ENCODE assay signal across 1 cellular context in the genomic region with DNA sequence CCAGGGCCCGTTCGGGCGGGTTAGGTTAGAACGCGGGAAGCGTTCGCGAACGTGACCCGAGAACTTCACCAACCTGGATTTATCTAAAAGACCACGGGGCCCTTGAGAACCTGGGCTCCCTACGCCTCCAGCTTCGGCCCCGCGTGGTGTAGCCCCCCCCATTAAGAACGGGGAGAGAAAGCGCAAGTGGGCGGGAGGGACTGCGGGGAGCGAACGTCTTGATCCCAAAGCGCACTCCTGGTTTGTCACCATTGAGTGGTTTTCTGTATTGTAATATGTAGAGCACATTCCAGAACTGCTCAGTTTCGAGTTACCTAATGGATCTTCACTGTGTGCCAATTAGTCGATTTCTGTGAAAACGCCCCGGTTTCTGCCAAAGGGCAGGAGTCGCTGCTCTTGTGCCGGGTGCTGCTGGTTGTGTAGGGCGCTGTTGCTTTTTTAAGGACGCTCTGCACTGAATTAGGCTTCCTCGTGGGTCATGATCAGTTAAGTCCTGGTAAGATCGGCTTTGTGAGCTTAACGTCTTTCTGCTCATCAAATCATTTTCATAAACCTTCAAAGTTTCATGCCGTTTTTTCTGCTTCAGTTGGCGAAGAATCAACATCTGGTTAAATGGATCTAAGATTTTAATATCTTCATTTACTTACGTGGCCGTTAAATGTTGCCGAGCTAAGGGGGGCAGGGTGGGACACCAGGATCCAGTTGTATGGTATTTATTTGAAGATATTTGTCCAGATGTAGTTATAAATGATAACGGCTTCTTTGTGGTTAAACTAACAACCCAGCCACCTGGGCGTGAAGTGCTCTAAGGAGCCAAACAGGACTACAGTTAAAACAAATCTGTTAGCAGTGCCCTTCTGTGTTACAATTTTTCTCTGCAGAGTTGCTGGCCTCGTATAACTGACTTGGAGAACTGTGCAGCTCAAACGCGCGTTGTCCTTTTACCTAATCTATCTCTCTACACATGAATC.
TF ChIP-seq lines count a peak whose summit lies in the region.

No MANE protein-coding gene starts in this region.

TF ChIP-seq in HepG2, 621 proteins besides CTCF, POLR2A, EP300 and RAD21 (continued from another document and continues in another):
- TF ChIP-seq, protein P1, sequence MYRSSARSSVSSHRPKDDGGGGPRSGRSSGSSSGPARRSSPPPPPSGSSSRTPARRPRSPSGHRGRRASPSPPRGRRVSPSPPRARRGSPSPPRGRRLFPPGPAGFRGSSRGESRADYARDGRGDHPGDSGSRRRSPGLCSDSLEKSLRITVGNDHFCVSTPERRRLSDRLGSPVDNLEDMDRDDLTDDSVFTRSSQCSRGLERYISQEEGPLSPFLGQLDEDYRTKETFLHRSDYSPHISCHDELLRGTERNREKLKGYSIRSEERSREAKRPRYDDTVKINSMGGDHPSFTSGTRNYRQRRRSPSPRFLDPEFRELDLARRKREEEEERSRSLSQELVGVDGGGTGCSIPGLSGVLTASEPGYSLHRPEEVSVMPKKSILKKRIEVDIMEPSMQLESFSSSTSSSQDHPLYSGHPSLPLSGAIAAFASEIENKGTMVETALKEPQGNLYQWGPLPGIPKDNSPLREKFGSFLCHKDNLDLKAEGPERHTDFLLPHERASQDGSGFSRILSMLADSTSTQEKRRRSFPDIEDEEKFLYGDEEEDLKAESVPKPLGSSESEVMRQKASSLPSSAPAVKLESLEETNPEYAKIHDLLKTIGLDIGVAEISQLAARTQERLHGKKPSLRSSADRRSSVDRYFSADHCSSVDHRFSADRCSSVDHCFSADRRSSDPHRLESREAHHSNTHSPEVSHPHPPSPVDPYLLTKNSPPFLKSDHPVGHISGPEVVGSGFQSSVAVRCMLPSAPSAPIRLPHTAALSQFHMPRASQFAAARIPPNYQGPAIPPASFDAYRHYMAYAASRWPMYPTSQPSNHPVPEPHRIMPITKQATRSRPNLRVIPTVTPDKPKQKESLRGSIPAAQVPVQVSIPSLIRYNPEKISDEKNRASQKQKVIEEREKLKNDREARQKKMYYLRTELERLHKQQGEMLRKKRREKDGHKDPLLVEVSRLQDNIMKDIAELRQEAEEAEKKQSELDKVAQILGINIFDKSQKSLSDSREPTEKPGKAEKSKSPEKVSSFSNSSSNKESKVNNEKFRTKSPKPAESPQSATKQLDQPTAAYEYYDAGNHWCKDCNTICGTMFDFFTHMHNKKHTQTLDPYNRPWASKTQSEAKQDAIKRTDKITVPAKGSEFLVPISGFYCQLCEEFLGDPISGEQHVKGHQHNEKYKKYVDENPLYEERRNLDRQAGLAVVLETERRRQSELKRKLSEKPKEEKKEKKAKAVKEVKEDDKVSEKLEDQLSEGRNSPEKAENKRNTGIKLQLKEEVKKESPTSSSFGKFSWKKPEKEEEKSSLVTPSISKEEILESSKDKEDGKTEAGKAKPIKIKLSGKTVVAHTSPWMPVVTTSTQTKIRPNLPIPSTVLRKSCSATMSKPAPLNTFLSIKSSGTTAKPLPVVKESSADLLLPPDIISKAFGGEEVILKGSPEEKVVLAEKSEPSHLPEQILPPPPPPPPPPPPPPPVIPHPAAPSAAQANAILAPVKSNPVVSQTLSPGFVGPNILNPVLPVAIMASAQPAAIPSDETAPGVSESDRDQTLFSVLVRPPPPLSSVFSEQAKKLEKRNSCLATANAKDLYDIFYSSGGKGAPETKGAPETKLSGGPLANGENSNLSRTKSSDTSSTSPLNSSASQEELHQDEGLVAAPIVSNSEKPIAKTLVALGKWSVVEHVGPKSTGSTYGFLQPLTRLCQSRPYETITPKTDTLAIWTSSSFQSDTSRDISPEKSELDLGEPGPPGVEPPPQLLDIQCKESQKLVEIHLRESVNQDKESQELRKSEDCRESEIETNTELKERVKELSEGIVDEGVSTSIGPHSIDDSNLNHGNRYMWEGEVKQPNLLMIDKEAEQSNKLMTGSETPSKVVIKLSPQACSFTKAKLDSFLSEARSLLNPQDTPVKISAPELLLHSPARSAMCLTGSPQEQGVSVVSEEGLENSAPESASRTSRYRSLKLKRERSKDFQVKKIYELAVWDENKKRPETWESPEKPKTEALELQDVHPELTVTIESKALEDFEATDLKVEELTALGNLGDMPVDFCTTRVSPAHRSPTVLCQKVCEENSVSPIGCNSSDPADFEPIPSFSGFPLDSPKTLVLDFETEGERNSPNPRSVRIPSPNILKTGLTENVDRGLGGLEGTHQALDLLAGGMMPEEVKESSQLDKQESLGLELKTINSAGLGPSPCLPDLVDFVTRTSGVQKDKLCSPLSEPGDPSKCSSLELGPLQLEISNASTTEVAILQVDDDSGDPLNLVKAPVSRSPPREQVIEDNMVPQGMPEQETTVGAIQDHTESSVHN (CRISPR knock-in tag; IDR thresholded peaks at IDR 0.05) = 0 out of 2 replicates have a peak, but pooled peaks have one; percentile 13
- no peak for TF ChIP-seq ESRRA (CRISPR knock-in tag; IDR thresholded peaks at IDR 0.05; ENCODE audit: low read depth)
- TF ChIP-seq ZNF235 (CRISPR knock-in tag; IDR thresholded peaks at IDR 0.05; ENCODE audit: borderline replicate concordance) = 0 out of 2 replicates have a peak, but pooled peaks have one; percentile 54
- TF ChIP-seq ZNF232 (CRISPR knock-in tag; IDR thresholded peaks at IDR 0.05; ENCODE audit: borderline replicate concordance) = no peak
- no peak for TF ChIP-seq ZBTB21 (CRISPR knock-in tag; IDR thresholded peaks at IDR 0.05)
- TF ChIP-seq IKZF4 (CRISPR knock-in tag; IDR thresholded peaks at IDR 0.05; ENCODE audit: borderline replicate concordance, low read depth, not compliant biosample characterization) = no peak
- no peak for TF ChIP-seq NFRKB (IDR thresholded peaks at IDR 0.05)
- TF ChIP-seq TBX3 (IDR thresholded peaks at IDR 0.05; ENCODE audit: borderline replicate concordance) = no peak
- TF ChIP-seq SIX1 (CRISPR knock-in tag; IDR thresholded peaks at IDR 0.05; ENCODE audit: borderline replicate concordance) = no peak
- TF ChIP-seq ZKSCAN5 (CRISPR knock-in tag; IDR thresholded peaks at IDR 0.05) = no peak
- no peak for TF ChIP-seq ZFP62 (CRISPR knock-in tag; IDR thresholded peaks at IDR 0.05)
- no peak for TF ChIP-seq NR1H2 (CRISPR knock-in tag; IDR thresholded peaks at IDR 0.05; ENCODE audit: borderline replicate concordance, low read depth)
- peak; percentile 15; the same call in 1 of the 2 replicates for TF ChIP-seq ZNF816 (CRISPR knock-in tag; IDR thresholded peaks at IDR 0.05; ENCODE audit: borderline replicate concordance)
- no peak for TF ChIP-seq ZBTB38 (CRISPR knock-in tag; IDR thresholded peaks at IDR 0.05)
- no peak for TF ChIP-seq FOXJ3 (CRISPR knock-in tag; IDR thresholded peaks at IDR 0.05; ENCODE audit: borderline replicate concordance)
- TF ChIP-seq ELF1 (CRISPR knock-in tag; IDR thresholded peaks at IDR 0.05) = no peak
- TF ChIP-seq SNAI1 (CRISPR knock-in tag; IDR thresholded peaks at IDR 0.05; ENCODE audit: borderline replicate concordance) = no peak
- TF ChIP-seq, protein P2, sequence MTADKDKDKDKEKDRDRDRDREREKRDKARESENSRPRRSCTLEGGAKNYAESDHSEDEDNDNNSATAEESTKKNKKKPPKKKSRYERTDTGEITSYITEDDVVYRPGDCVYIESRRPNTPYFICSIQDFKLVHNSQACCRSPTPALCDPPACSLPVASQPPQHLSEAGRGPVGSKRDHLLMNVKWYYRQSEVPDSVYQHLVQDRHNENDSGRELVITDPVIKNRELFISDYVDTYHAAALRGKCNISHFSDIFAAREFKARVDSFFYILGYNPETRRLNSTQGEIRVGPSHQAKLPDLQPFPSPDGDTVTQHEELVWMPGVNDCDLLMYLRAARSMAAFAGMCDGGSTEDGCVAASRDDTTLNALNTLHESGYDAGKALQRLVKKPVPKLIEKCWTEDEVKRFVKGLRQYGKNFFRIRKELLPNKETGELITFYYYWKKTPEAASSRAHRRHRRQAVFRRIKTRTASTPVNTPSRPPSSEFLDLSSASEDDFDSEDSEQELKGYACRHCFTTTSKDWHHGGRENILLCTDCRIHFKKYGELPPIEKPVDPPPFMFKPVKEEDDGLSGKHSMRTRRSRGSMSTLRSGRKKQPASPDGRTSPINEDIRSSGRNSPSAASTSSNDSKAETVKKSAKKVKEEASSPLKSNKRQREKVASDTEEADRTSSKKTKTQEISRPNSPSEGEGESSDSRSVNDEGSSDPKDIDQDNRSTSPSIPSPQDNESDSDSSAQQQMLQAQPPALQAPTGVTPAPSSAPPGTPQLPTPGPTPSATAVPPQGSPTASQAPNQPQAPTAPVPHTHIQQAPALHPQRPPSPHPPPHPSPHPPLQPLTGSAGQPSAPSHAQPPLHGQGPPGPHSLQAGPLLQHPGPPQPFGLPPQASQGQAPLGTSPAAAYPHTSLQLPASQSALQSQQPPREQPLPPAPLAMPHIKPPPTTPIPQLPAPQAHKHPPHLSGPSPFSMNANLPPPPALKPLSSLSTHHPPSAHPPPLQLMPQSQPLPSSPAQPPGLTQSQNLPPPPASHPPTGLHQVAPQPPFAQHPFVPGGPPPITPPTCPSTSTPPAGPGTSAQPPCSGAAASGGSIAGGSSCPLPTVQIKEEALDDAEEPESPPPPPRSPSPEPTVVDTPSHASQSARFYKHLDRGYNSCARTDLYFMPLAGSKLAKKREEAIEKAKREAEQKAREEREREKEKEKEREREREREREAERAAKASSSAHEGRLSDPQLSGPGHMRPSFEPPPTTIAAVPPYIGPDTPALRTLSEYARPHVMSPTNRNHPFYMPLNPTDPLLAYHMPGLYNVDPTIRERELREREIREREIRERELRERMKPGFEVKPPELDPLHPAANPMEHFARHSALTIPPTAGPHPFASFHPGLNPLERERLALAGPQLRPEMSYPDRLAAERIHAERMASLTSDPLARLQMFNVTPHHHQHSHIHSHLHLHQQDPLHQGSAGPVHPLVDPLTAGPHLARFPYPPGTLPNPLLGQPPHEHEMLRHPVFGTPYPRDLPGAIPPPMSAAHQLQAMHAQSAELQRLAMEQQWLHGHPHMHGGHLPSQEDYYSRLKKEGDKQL (CRISPR knock-in tag; IDR thresholded peaks at IDR 0.05; ENCODE audit: low read depth) = no peak
- no peak for TF ChIP-seq ZNF841 (CRISPR knock-in tag; IDR thresholded peaks at IDR 0.05; ENCODE audit: borderline replicate concordance)
- no peak for TF ChIP-seq ZNF264 (CRISPR knock-in tag; IDR thresholded peaks at IDR 0.05)
- TF ChIP-seq ZNF781 (CRISPR knock-in tag; IDR thresholded peaks at IDR 0.05; ENCODE audit: borderline replicate concordance, not compliant biosample characterization) = no peak
- no peak for TF ChIP-seq TEAD2 (CRISPR knock-in tag; IDR thresholded peaks at IDR 0.05)
- no peak for TF ChIP-seq NKX3-1 (CRISPR knock-in tag; IDR thresholded peaks at IDR 0.05)
- no peak for TF ChIP-seq HNRNPL (IDR thresholded peaks at IDR 0.05; ENCODE audit: low read depth, low read length)
- TF ChIP-seq ZNF75D (CRISPR knock-in tag; IDR thresholded peaks at IDR 0.05; ENCODE audit: borderline replicate concordance) = no peak
- TF ChIP-seq ZNF780A (CRISPR knock-in tag; IDR thresholded peaks at IDR 0.05) = no peak
- TF ChIP-seq ARID2 (CRISPR knock-in tag; IDR thresholded peaks at IDR 0.05; ENCODE audit: borderline replicate concordance) = peak; percentile 63; the same call in 1 of the 2 replicates
- no peak for TF ChIP-seq ZMYM3 (CRISPR knock-in tag; IDR thresholded peaks at IDR 0.05)
- no peak for TF ChIP-seq ZNF883 (CRISPR knock-in tag; IDR thresholded peaks at IDR 0.05; ENCODE audit: not compliant biosample characterization)
- no peak for TF ChIP-seq ZNF557 (CRISPR knock-in tag; IDR thresholded peaks at IDR 0.05)
- TF ChIP-seq ZNF276 (CRISPR knock-in tag; IDR thresholded peaks at IDR 0.05; ENCODE audit: low read depth) = peak; percentile 89; the same call in 1 of the 2 replicates
- TF ChIP-seq ZNF251 (CRISPR knock-in tag; IDR thresholded peaks at IDR 0.05) = no peak
- TF ChIP-seq YEATS4 (CRISPR knock-in tag; IDR thresholded peaks at IDR 0.05; ENCODE audit: borderline replicate concordance) = no peak
- TF ChIP-seq SMARCC2 (IDR thresholded peaks at IDR 0.05) = no peak
- TF ChIP-seq ZNF563 (CRISPR knock-in tag; IDR thresholded peaks at IDR 0.05) = no peak
- TF ChIP-seq MEIS1 (CRISPR knock-in tag; IDR thresholded peaks at IDR 0.05; ENCODE audit: borderline replicate concordance) = no peak
- TF ChIP-seq, protein P3, sequence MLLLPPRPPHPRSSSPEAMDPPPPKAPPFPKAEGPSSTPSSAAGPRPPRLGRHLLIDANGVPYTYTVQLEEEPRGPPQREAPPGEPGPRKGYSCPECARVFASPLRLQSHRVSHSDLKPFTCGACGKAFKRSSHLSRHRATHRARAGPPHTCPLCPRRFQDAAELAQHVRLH (CRISPR knock-in tag; IDR thresholded peaks at IDR 0.05; ENCODE audit: borderline replicate concordance, low read depth) = no peak
- no peak for TF ChIP-seq RARA (CRISPR knock-in tag; IDR thresholded peaks at IDR 0.05)
- TF ChIP-seq, protein P4, sequence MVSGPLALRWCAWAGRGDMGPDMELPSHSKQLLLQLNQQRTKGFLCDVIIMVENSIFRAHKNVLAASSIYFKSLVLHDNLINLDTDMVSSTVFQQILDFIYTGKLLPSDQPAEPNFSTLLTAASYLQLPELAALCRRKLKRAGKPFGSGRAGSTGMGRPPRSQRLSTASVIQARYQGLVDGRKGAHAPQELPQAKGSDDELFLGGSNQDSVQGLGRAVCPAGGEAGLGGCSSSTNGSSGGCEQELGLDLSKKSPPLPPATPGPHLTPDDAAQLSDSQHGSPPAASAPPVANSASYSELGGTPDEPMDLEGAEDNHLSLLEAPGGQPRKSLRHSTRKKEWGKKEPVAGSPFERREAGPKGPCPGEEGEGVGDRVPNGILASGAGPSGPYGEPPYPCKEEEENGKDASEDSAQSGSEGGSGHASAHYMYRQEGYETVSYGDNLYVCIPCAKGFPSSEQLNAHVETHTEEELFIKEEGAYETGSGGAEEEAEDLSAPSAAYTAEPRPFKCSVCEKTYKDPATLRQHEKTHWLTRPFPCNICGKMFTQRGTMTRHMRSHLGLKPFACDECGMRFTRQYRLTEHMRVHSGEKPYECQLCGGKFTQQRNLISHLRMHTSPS (CRISPR knock-in tag; IDR thresholded peaks at IDR 0.05; ENCODE audit: low read depth) = no peak
- TF ChIP-seq ASH2L (IDR thresholded peaks at IDR 0.05; ENCODE audit: insufficient read length, low read depth, low read length) = peak; percentile 68
- TF ChIP-seq PHF20 (CRISPR knock-in tag; IDR thresholded peaks at IDR 0.05) = no peak
- no peak for TF ChIP-seq EED (CRISPR knock-in tag; IDR thresholded peaks at IDR 0.05)
- no peak for TF ChIP-seq ZC3H13 (CRISPR knock-in tag; IDR thresholded peaks at IDR 0.05)
- TF ChIP-seq XRCC5 (optimal IDR thresholded peaks at IDR 0.05; ENCODE audit: low read length) = no peak
- no peak for TF ChIP-seq ADNP (CRISPR knock-in tag; IDR thresholded peaks at IDR 0.05)
